Comparison of ENCODE assay signal across 8 cellular contexts in the genomic region with DNA sequence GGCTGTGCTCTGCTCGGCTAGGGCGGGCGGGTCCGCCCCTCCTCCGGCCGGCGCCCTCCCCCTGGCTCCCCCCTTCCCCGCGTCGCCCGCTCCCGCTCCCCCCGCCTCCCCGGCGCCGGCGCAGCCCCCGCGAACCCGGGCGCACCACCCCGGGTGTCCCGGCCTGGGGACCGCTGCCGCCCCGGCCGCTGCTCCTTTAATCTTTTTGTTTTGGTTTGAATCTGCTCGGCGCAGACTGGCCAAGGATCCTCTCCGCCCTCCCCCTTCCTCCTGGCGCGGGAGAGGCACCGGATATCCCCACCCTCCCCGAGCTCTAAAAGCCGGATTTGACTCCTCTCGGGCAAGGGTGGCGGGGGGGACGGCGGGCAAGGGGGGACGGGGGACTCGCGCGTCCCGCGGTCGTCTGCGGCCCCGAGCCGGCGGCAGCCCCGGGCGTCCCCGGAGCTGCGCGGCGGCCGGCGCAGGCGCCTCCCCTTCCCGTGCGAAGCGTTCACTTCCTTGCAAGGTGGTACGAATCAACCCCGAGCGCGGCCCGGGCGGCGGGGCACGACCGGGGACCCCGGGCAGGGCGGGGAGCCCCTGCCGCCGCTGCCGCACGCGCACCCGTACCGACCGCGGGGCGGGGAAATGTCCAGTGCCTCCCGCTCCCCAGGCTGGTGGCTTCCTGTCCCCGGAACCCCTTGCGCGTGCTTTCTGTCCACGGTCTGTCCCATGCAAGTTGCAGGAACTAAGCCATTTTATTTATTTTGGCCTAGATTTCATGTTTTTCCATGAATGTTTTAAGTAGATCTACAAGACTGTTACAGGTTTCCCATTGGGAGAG. TPM values are rescaled to one million over a fixed set of nuclear protein-coding genes. Genes with fewer than 3 reads are reported as not detected.
A peak's percentile ranks its signal among the peaks of the same experiment; 100 is the strongest.
DNase-seq lines count a peak whose midpoint lies in the region; ATAC-seq and TF ChIP-seq lines count a peak whose summit lies in the region.

Gene PTGR3, minus strand, starts transcription at position 11 of the 823 bp plus-strand sequence. CDS start 81 bp downstream, outside the sequence.

- peak; percentile 46 for ATAC-seq in HG02588 (IDR thresholded peaks at IDR 0.05; ENCODE audit: unreplicated experiment)

- H3K27me3 Mint-ChIP-seq in activated naive CD8-positive, alpha-beta T cell treated with anti-CD3 and anti-CD28 coated beads for 36 hours = peaks cover 28% of the 10 kb centered on the region
- peaks cover 14% of the 10 kb centered on the region for H3K27me3 Mint-ChIP-seq in osteocyte (ENCODE audit: unreplicated experiment)
- peaks cover 39% of the 10 kb centered on the region for H3K27me3 Mint-ChIP-seq in type B pancreatic cell

- no peaks in the 10 kb centered on the region for H3K36me3 ChIP-seq in SU-DHL-6 (ENCODE audit: low read length)

- peak within 1 kb of the TSS; percentile 94 for H3K27ac Mint-ChIP-seq in activated naive CD8-positive, alpha-beta T cell treated with anti-CD3 and anti-CD28 coated beads for 36 hours
- H3K27ac Mint-ChIP-seq in osteocyte (ENCODE audit: unreplicated experiment) (peak within 1 kb of the TSS; percentile 91), type B pancreatic cell (peak within 1 kb of the TSS; percentile 91)

- H3K9ac ChIP-seq in SU-DHL-6 (ENCODE audit: low read length) = peak within 1 kb of the TSS; percentile 65

- H3F3A ChIP-seq in SU-DHL-6 (ENCODE audit: insufficient read depth) = peaks cover 4% of the 10 kb centered on the region

- TF ChIP-seq CTCF in SU-DHL-6 (IDR thresholded peaks at IDR 0.05; ENCODE audit: insufficient read depth, low read length, poor library complexity, severe bottlenecking) (no peak), osteocyte (IDR thresholded peaks at IDR 0.05) (no peak), type B pancreatic cell (conservative IDR thresholded peaks at IDR 0.05) (no peak)

- H4K20me1 ChIP-seq in SU-DHL-6 (ENCODE audit: low read depth, low read length) = peaks cover 9% of the 10 kb centered on the region; the same call in 1 of the 2 replicates

- no peaks in the 10 kb centered on the region for H3K9me3 ChIP-seq in SU-DHL-6 (ENCODE audit: insufficient read depth, low read length)

- peak within 1 kb of the TSS; percentile 74 for H3K27ac ChIP-seq in SU-DHL-6 (ENCODE audit: low read depth, low read length)

- H3K27me3 ChIP-seq in SU-DHL-6 (ENCODE audit: low read length) = no peaks in the 10 kb centered on the region

- peaks cover 7% of the 10 kb centered on the region for H3K36me3 Mint-ChIP-seq in activated naive CD8-positive, alpha-beta T cell treated with anti-CD3 and anti-CD28 coated beads for 36 hours
- H3K36me3 Mint-ChIP-seq in osteocyte (ENCODE audit: unreplicated experiment) (no peaks in the 10 kb centered on the region), type B pancreatic cell (peaks cover 25% of the 10 kb centered on the region)

- TF ChIP-seq POLR2A in GM10847 (IDR thresholded peaks at IDR 0.05; ENCODE audit: extremely low read depth, insufficient read length) = peak; percentile 73

- no peaks in the 10 kb centered on the region for H3K9me3 Mint-ChIP-seq in activated naive CD8-positive, alpha-beta T cell treated with anti-CD3 and anti-CD28 coated beads for 36 hours
- H3K9me3 Mint-ChIP-seq in osteocyte (ENCODE audit: unreplicated experiment) (no peaks in the 10 kb centered on the region), type B pancreatic cell (no peaks in the 10 kb centered on the region)

- no peaks in the 10 kb centered on the region for H3K9me2 ChIP-seq in SU-DHL-6 (replicated peaks; ENCODE audit: insufficient read depth, low read length)

- DNase-seq in NCI-H1092 treated with DMSO at 0.1 percent for 48 hours (lab: John Stamatoyannopoulos, UW) (peak; percentile 84), glomerular visceral epithelial cell (ENCODE audit: extremely low spot score) (peak; percentile 87), osteocyte (ENCODE audit: extremely low spot score, unreplicated experiment) (peak; percentile 90), type B pancreatic cell (ENCODE audit: extremely low spot score, unreplicated experiment) (peak; percentile 85)
- DNase-seq in activated naive CD8-positive, alpha-beta T cell treated with anti-CD3 and anti-CD28 coated beads for 36 hours = peak; percentile 81

- peak within 1 kb of the TSS; percentile 97 for H3K4me3 ChIP-seq in SU-DHL-6 (ENCODE audit: insufficient read depth, low read length, poor library complexity, severe bottlenecking)

- H3K4me1 Mint-ChIP-seq in activated naive CD8-positive, alpha-beta T cell treated with anti-CD3 and anti-CD28 coated beads for 36 hours = peaks cover 58% of the 10 kb centered on the region
- H3K4me1 Mint-ChIP-seq in osteocyte (ENCODE audit: unreplicated experiment) = peaks cover 65% of the 10 kb centered on the region
- H3K4me1 Mint-ChIP-seq in type B pancreatic cell (ENCODE audit: unreplicated experiment) = peaks cover 33% of the 10 kb centered on the region

- H3K79me2 ChIP-seq in SU-DHL-6 (ENCODE audit: insufficient read depth, low read length) = no peaks in the 10 kb centered on the region

- H3K4me2 ChIP-seq in SU-DHL-6 (ENCODE audit: low read depth, low read length, poor library complexity, severe bottlenecking) = peak within 1 kb of the TSS; percentile 69

- H2AFZ ChIP-seq in SU-DHL-6 (ENCODE audit: low read depth, low read length, severe bottlenecking) = peak within 1 kb of the TSS; percentile 93

- H3K4me3 Mint-ChIP-seq in activated naive CD8-positive, alpha-beta T cell treated with anti-CD3 and anti-CD28 coated beads for 36 hours = peak within 1 kb of the TSS; percentile 95
- peak within 1 kb of the TSS; percentile 95 for H3K4me3 Mint-ChIP-seq in osteocyte (ENCODE audit: unreplicated experiment)
- H3K4me3 Mint-ChIP-seq in type B pancreatic cell = peak within 1 kb of the TSS; percentile 98

RNA-seq across cellular contexts. Expression of gene PTGR3, which starts in this region (rescaled TPM):
- 10 to 100 TPM; 20.2 to 23.2 TPM for total RNA-seq in activated naive CD8-positive, alpha-beta T cell treated with anti-CD3 and anti-CD28 coated beads for 36 hours
- total RNA-seq in osteocyte (17.7 and 19.7 TPM in 2 replicates), type B pancreatic cell (ENCODE audit: low replicate concordance) (25.4 and 86.7 TPM in 2 replicates)

Comparison
In these comparisons a context has a peak if more than half of its experiments do, and no peak if none do; other contexts are left out.
1. Peak in every context shown above with its lines: DNase-seq, ATAC-seq, H3K4me3 ChIP-seq and H3K27ac ChIP-seq.